In the genomic region with DNA sequence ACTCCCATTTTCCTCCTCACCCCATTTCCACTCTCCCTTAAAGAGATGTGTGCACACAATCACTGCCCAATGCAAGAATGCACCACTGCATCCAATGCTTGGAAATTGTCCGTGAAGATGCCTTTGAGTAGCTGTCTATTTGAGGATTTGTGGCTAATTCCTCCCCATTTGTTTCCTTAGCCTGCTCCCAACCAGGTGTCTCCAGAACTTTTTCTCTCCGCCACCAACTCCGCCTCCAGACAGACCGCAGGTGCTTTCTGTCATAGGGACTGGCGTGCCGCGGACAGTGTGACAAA, we compare ENCODE assay signal across 8 cellular contexts. TPM values are rescaled to one million over a fixed set of nuclear protein-coding genes. Genes with fewer than 3 reads are reported as not detected.
A peak's percentile ranks its signal among the peaks of the same experiment; 100 is the strongest.
DNase-seq lines count a peak whose midpoint lies in the region; ATAC-seq, FAIRE-seq and TF ChIP-seq lines count a peak whose summit lies in the region.

No MANE protein-coding gene starts in this region.

- peak overlapping the region; percentile 93 to 97 for H3K4me3 ChIP-seq in cardiac fibroblast (replicated peaks in 1 of 2; ENCODE audit: low read depth in 2 of 2, low read length in 2 of 2)

- ATAC-seq in HG03558 (IDR thresholded peaks at IDR 0.05; ENCODE audit: extremely low read depth, unreplicated experiment) (peak; percentile 2), naive B cell (ENCODE audit: low read depth in 2 of 2) (no peak)

- peaks cover 24% of the 10 kb centered on the region for H3K36me3 Mint-ChIP-seq in activated CD4-positive, alpha-beta T cell treated with anti-CD3 and anti-CD28 coated beads, Interleukin-2, amount 10 ng/mL, durations not matched to agents 7 days and 5 days (ENCODE audit: low read depth)
- no peaks in the 10 kb centered on the region for H3K36me3 Mint-ChIP-seq in naive B cell

- POLR2A ChIA-PET in activated CD4-positive, alpha-beta T cell treated with anti-CD3 and anti-CD28 coated beads, Interleukin-2, amount 10 ng/mL, durations not matched to agents 7 days and 5 days (lab: Charles Lee) = no interaction called here

- H3K9me3 Mint-ChIP-seq in activated CD4-positive, alpha-beta T cell treated with anti-CD3 and anti-CD28 coated beads, Interleukin-2, amount 10 ng/mL, durations not matched to agents 7 days and 5 days = peaks cover 3% of the 10 kb centered on the region
- peaks cover 0 to 6% (median 0%) of the 10 kb centered on the region in 7 donors for H3K9me3 Mint-ChIP-seq in naive B cell

- CTCF ChIA-PET in activated CD4-positive, alpha-beta T cell treated with anti-CD3 and anti-CD28 coated beads, Interleukin-2, amount 10 ng/mL, durations not matched to agents 7 days and 5 days (lab: Charles Lee) = interaction anchor here (1.2 to 3.9 kb wide), 3 partner anchors 15 to 226 kb away, joined by 3 to 20 read pairs (median 4); no protein-coding TSS in a partner anchor

- no peak for FAIRE-seq in GM19239 (lab: Jason Lieb, UNC)

- H3K4me3 Mint-ChIP-seq in activated CD4-positive, alpha-beta T cell treated with anti-CD3 and anti-CD28 coated beads, Interleukin-2, amount 10 ng/mL, durations not matched to agents 7 days and 5 days = peak overlapping the region; percentile 94
- H3K4me3 Mint-ChIP-seq in naive B cell = peak overlapping the region; percentile 97 to 100 (median 98)

- peaks cover 80% of the 10 kb centered on the region for H3K4me1 Mint-ChIP-seq in activated CD4-positive, alpha-beta T cell treated with anti-CD3 and anti-CD28 coated beads, Interleukin-2, amount 10 ng/mL, durations not matched to agents 7 days and 5 days
- peaks cover 57 to 87% (median 68%) of the 10 kb centered on the region in 3 donors for H3K4me1 Mint-ChIP-seq in naive B cell

- no peak for TF ChIP-seq CTCF in cardiac fibroblast (IDR thresholded peaks at IDR 0.05; ENCODE audit: low read depth, low read length)

- H3K27me3 Mint-ChIP-seq in activated CD4-positive, alpha-beta T cell treated with anti-CD3 and anti-CD28 coated beads, Interleukin-2, amount 10 ng/mL, durations not matched to agents 7 days and 5 days = no peaks in the 10 kb centered on the region
- no peaks in the 10 kb centered on the region for H3K27me3 Mint-ChIP-seq in naive B cell

- H3K27ac Mint-ChIP-seq in activated CD4-positive, alpha-beta T cell treated with anti-CD3 and anti-CD28 coated beads, Interleukin-2, amount 10 ng/mL, durations not matched to agents 7 days and 5 days = peak overlapping the region; percentile 95
- peak overlapping the region; percentile 98 to 99 (median 98) for H3K27ac Mint-ChIP-seq in naive B cell

- DNase-seq in activated CD4-positive, alpha-beta T cell treated with anti-CD3 and anti-CD28 coated beads, Interleukin-2, amount 10 ng/mL, durations not matched to agents 7 days and 5 days = no peak
- no peak for DNase-seq in activated CD4-positive, alpha-beta T cell treated with anti-CD3 and anti-CD28 coated beads, Interleukin-2, amount 50 U/mL, for 48 hours
- DNase-seq in cardiac fibroblast (ENCODE audit: low read depth in 2 of 2) (no peak), naive B cell (no peak), AG08395 (ENCODE audit: low spot score) (no peak), SW480 (ENCODE audit: low spot score) (no peak), GM19239 (ENCODE audit: insufficient read length, low spot score) (no peak)

RNA-seq across cellular contexts. Expression of a gene that starts 0.5 kb away (rescaled TPM):
- 10 to 100 TPM; 79.2 to 87.9 TPM for total RNA-seq in activated CD4-positive, alpha-beta T cell treated with anti-CD3 and anti-CD28 coated beads, Interleukin-2, amount 10 ng/mL, durations not matched to agents 7 days and 5 days
- polyA plus RNA-seq in naive B cell (ENCODE audit: low read depth in 6 of 6) = 100 to 1,000 TPM in 1 of 6 donors, 10 to 100 TPM in 5; 60.7 to 140 (median 67.0) TPM
